ENCODE assay signal across 10 cellular contexts in genomic region chr21:33205476-33205875, GRCh38. TPM values are rescaled to one million over a fixed set of nuclear protein-coding genes. Genes with fewer than 3 reads are reported as not detected.
DNase-seq lines count a peak whose midpoint lies in the region; ATAC-seq and TF ChIP-seq lines count a peak whose summit lies in the region.
"Had no signal": no experiment of that assay in that cellular context is flagged by ENCODE, and none has a peak within 500 bp of the region (broad histone marks: within the 10 kb centered on the region; RNA-seq: fewer than 3 reads in every experiment).

No MANE protein-coding gene starts in this region.

- peak; percentile 38 for TF ChIP-seq CTCF in GM13977 (IDR thresholded peaks at IDR 0.05; ENCODE audit: extremely low read depth, insufficient read depth, missing control alignments)
- peak in 1 of 9 donors; percentile 25 for TF ChIP-seq CTCF in heart right ventricle (IDR thresholded peaks at IDR 0.05)

- H3K36me3 Mint-ChIP-seq in CD4-positive, CD25-positive, alpha-beta regulatory T cell = no peaks in the 10 kb centered on the region
- H3K36me3 Mint-ChIP-seq in effector memory CD8-positive, alpha-beta T cell (ENCODE audit: insufficient read depth) = peaks cover 4% of the 10 kb centered on the region

- peak overlapping the region in 3 of 4 donors; percentile 77 to 84 (median 78) for H3K4me3 Mint-ChIP-seq in CD4-positive, CD25-positive, alpha-beta regulatory T cell
- peak overlapping the region; percentile 52 to 71 for H3K4me3 Mint-ChIP-seq in effector memory CD8-positive, alpha-beta T cell

- peak overlapping the region; percentile 42 for H3K27ac ChIP-seq in CD4-positive, CD25-positive, alpha-beta regulatory T cell (ENCODE audit: insufficient read depth, low read length, poor library complexity, severe bottlenecking)
- peak overlapping the region in 1 of 10 donors; percentile 82 for H3K27ac ChIP-seq in heart right ventricle

- peak overlapping the region; percentile 85 to 95 (median 87) for H3K27ac Mint-ChIP-seq in CD4-positive, CD25-positive, alpha-beta regulatory T cell
- H3K27ac Mint-ChIP-seq in effector memory CD8-positive, alpha-beta T cell = peak overlapping the region; percentile 59 to 81

- 90 to 96% methylated on average over 5 of the region's 5 CpGs for WGBS in heart right ventricle, 2 donors

- no peaks in the 10 kb centered on the region for H3K27me3 Mint-ChIP-seq in CD4-positive, CD25-positive, alpha-beta regulatory T cell
- no peaks in the 10 kb centered on the region for H3K27me3 Mint-ChIP-seq in effector memory CD8-positive, alpha-beta T cell
- H3K27me3 Mint-ChIP-seq: progenitor cell of endocrine pancreas had no signal

- in situ Hi-C loops in GM13977 (cut with MboI; ENCODE audit: low pct_unique_long_range_greater_than_20kb, low sequenced_read_pairs, unreplicated experiment) = no loop called here

- H3K27me3 ChIP-seq in CD4-positive, CD25-positive, alpha-beta regulatory T cell (ENCODE audit: control insufficient read depth, insufficient read depth, low read length) = no peaks in the 10 kb centered on the region
- H3K27me3 ChIP-seq in heart right ventricle = no peaks in the 10 kb centered on the region
- H3K27me3 ChIP-seq: esophagus squamous epithelium had no signal

- no peaks in the 10 kb centered on the region for H3K9me3 ChIP-seq in CD4-positive, CD25-positive, alpha-beta regulatory T cell (ENCODE audit: control insufficient read depth in 2 of 2, low read length in 2 of 2)
- peaks cover 0 to 9% (median 0%) of the 10 kb centered on the region in 11 donors for H3K9me3 ChIP-seq in heart right ventricle
- H3K9me3 ChIP-seq: esophagus squamous epithelium had no signal

- H3K4me3 ChIP-seq in CD4-positive, CD25-positive, alpha-beta regulatory T cell (ENCODE audit: low read depth, low read length) = peak overlapping the region; percentile 70
- H3K4me3 ChIP-seq in heart right ventricle = no peak overlapping the region
- H3K4me3 ChIP-seq: esophagus squamous epithelium had no signal

- intact Hi-C loops in heart right ventricle (cut with DNase I) = loop anchor here in 1 of 10 donors (5.0 kb wide), 1 partner anchor 57 kb away; no protein-coding TSS in a partner anchor

- peaks cover 30% of the 10 kb centered on the region for H3K4me1 ChIP-seq in CD4-positive, CD25-positive, alpha-beta regulatory T cell (ENCODE audit: control insufficient read depth, insufficient read depth, low read length, poor library complexity, severe bottlenecking)
- H3K4me1 ChIP-seq in heart right ventricle = peaks cover 0 to 52% (median 0%) of the 10 kb centered on the region in 9 donors

- peak in 1 of 3 donors; percentile 66 for DNase-seq in CD4-positive, CD25-positive, alpha-beta regulatory T cell
- DNase-seq in GM13977 (ENCODE audit: low spot score) (no peak), OCI-M1 (lab: John Stamatoyannopoulos, UW) (peak; percentile 38), heart right ventricle (no peak), NCI-H1105 treated with DMSO at 0.1 percent for 48 hours (lab: John Stamatoyannopoulos, UW) (no peak), NCI-H2227 treated with DMSO at 0.1 percent for 48 hours (lab: John Stamatoyannopoulos, UW) (no peak)
- DNase-seq in effector memory CD8-positive, alpha-beta T cell = peak in 2 of 3 experiments; percentile 39 to 40
- DNase-seq: esophagus squamous epithelium had no signal

- peaks cover 13 to 78% (median 42%) of the 10 kb centered on the region in 4 donors for H3K4me1 Mint-ChIP-seq in CD4-positive, CD25-positive, alpha-beta regulatory T cell
- peaks cover 34 to 50% of the 10 kb centered on the region in 2 donors for H3K4me1 Mint-ChIP-seq in effector memory CD8-positive, alpha-beta T cell (ENCODE audit: low read depth in 2 of 2)

- no peaks in the 10 kb centered on the region for H3K36me3 ChIP-seq in CD4-positive, CD25-positive, alpha-beta regulatory T cell (ENCODE audit: control insufficient read depth, insufficient read depth, low read length)
- no peaks in the 10 kb centered on the region for H3K36me3 ChIP-seq in heart right ventricle
- H3K36me3 ChIP-seq: esophagus squamous epithelium had no signal

- no peaks in the 10 kb centered on the region for H3K9me3 Mint-ChIP-seq in CD4-positive, CD25-positive, alpha-beta regulatory T cell
- no peaks in the 10 kb centered on the region for H3K9me3 Mint-ChIP-seq in effector memory CD8-positive, alpha-beta T cell

- peak; percentile 11 to 40 for ATAC-seq in CD4-positive, CD25-positive, alpha-beta regulatory T cell (ENCODE audit: low read depth in 2 of 2)
- peak; percentile 77 for ATAC-seq in effector memory CD8-positive, alpha-beta T cell (replicated peaks)
- no peak for ATAC-seq in heart right ventricle
- no peak for ATAC-seq in HG02885 (IDR thresholded peaks at IDR 0.05; ENCODE audit: poor library complexity, unreplicated experiment)

RNA-seq across cellular contexts. Expression of gene IFNAR2, which starts 24.3 kb away (rescaled TPM):
- 56.9 TPM for total RNA-seq in CD4-positive, CD25-positive, alpha-beta regulatory T cell
- 100 to 1,000 TPM; 110 to 121 (median 111) TPM for polyA plus RNA-seq in CD4-positive, CD25-positive, alpha-beta regulatory T cell
- total RNA-seq in heart right ventricle = 10 to 100 TPM in 6 of 10 donors, 1 to 10 TPM in 4; 6.7 to 22.9 (median 10.4) TPM
- polyA plus RNA-seq in heart right ventricle = 10 to 100 TPM; 10.3 to 14.3 TPM

Comparison
In these comparisons a context has a peak if more than half of its experiments do, and no peak if none do; other contexts are left out.
1. ATAC-seq: peak in CD4-positive, CD25-positive, alpha-beta regulatory T cell (2 of 2) and effector memory CD8-positive, alpha-beta T cell (single experiment); none in heart right ventricle (0 of 8) and HG02885 (single experiment).
2. DNase-seq: peak in OCI-M1 (single experiment) and effector memory CD8-positive, alpha-beta T cell (2 of 3); none in GM13977 (single experiment), heart right ventricle (0 of 2), NCI-H1105 treated with DMSO at 0.1 percent for 48 hours (single experiment) and NCI-H2227 treated with DMSO at 0.1 percent for 48 hours (single experiment).